Comparison of ENCODE assay signal across 23 cellular contexts in genomic region chr19:17548145-17548544, GRCh38.
"Had no signal": no experiment of that assay in that cellular context is flagged by ENCODE, and none has a peak within 500 bp of the region (broad histone marks: within the 10 kb centered on the region; RNA-seq: fewer than 3 reads in every experiment).

No MANE protein-coding gene starts in this region.

- H3K27ac ChIP-seq: hepatocyte, left ventricle myocardium inferior, thoracic aorta, upper lobe of left lung had no signal

- H3K27me3 ChIP-seq: hepatocyte, upper lobe of left lung had no signal

- H3K9me3 ChIP-seq: left ventricle myocardium inferior, thoracic aorta, upper lobe of left lung had no signal

- H3K36me3 ChIP-seq: left ventricle myocardium inferior, thoracic aorta, upper lobe of left lung had no signal

- H3K4me1 Mint-ChIP-seq: immature natural killer cell had no signal

- FAIRE-seq: endometrium had no signal

- H2AFZ ChIP-seq: hepatocyte had no signal

- H3K36me3 Mint-ChIP-seq: brain, immature natural killer cell had no signal

- H3K4me3 Mint-ChIP-seq: brain; immature natural killer cell; nephron; stimulated activated memory B cell treated with anti-CD40 and anti-IgM and Interleukin-4, amounts not matched to agents 10 μg/mL and 1 μg/mL and 100 μg/mL, for 72 hours had no signal

- H3K79me2 ChIP-seq: hepatocyte had no signal

- ATAC-seq: sciatic nerve; stimulated activated memory B cell treated with anti-CD40 and anti-IgM and Interleukin-4, amounts not matched to agents 10 μg/mL and 1 μg/mL and 100 μg/mL, for 72 hours had no signal

- H3K9me3 Mint-ChIP-seq: immature natural killer cell had no signal

- DNase-seq: activated CD4-positive, alpha-beta T cell treated with anti-CD3 and anti-CD28 coated beads, Interleukin-2, amount 50 U/mL, for 48 hours; activated CD8-positive, alpha-beta memory T cell treated with anti-CD3 and anti-CD28 coated beads, Interleukin-2, amount 50 U/mL, for 48 hours; activated gamma-delta T cell; activated naive CD4-positive, alpha-beta T cell treated with anti-CD3 and anti-CD28 coated beads, Interleukin-2, amount 50 U/mL, for 16 hours; activated T-cell treated with anti-CD3 and anti-CD28 coated beads, Interleukin-2, amount 50 U/mL, for 48 hours; anterior cingulate cortex; effector CD4-positive, alpha-beta T cell; erythroblast; foreskin fibroblast; immature natural killer cell; left ventricle myocardium inferior; occipital lobe; stimulated activated CD4-positive, alpha-beta T cell treated with anti-CD3 and anti-CD28 coated beads, Interleukin-15, amount 100 ng/mL, for 24 hours; T-helper 9 cell; upper lobe of left lung had no signal

- H3K27me3 Mint-ChIP-seq: stimulated activated memory B cell treated with anti-CD40 and anti-IgM and Interleukin-4, amounts not matched to agents 10 μg/mL and 1 μg/mL and 100 μg/mL, for 72 hours had no signal

- H3K4me3 ChIP-seq: hepatocyte, left ventricle myocardium inferior, smooth muscle cell, thoracic aorta, upper lobe of left lung had no signal

- H3K4me2 ChIP-seq: hepatocyte, smooth muscle cell had no signal

- H3K27ac Mint-ChIP-seq: brain, immature natural killer cell, nephron had no signal
